In genomic region chr1:177645491-177645890, GRCh38 we compare ENCODE assay signal across 24 cellular contexts.
DNase-seq lines count a peak whose midpoint lies in the region; ATAC-seq and TF ChIP-seq lines count a peak whose summit lies in the region.
"Had no signal": no experiment of that assay in that cellular context is flagged by ENCODE, and none has a peak within 500 bp of the region (broad histone marks: within the 10 kb centered on the region; RNA-seq: fewer than 3 reads in every experiment).

No MANE protein-coding gene starts in this region.

- H3K4me1 Mint-ChIP-seq in neural progenitor cell = peaks cover 33% of the 10 kb centered on the region
- H3K4me1 Mint-ChIP-seq: stimulated activated memory B cell treated with anti-CD40 and anti-IgM and Interleukin-4, amounts not matched to agents 10 μg/mL and 1 μg/mL and 100 μg/mL, for 72 hours had no signal

- H3K9me3 ChIP-seq in BLaER1 = no peaks in the 10 kb centered on the region
- no peaks in the 10 kb centered on the region for H3K9me3 ChIP-seq in neural progenitor cell (ENCODE audit: low read depth)
- H3K9me3 ChIP-seq: mucosa of descending colon, upper lobe of left lung had no signal

- peaks cover 14% of the 10 kb centered on the region for H3K27me3 Mint-ChIP-seq in neural progenitor cell (ENCODE audit: insufficient read depth, low read depth)
- H3K27me3 Mint-ChIP-seq: stimulated activated memory B cell treated with anti-CD40 and anti-IgM and Interleukin-4, amounts not matched to agents 10 μg/mL and 1 μg/mL and 100 μg/mL, for 72 hours had no signal

- H2AFZ ChIP-seq in neural progenitor cell (replicated peaks) = peak overlapping the region; percentile 32

- peak; percentile 3 for DNase-seq in MV-4-11 (lab: John Stamatoyannopoulos, UW)
- no peak for DNase-seq in epithelial cell of proximal tubule (ENCODE audit: low read depth)
- peak; percentile 4 for DNase-seq in neural progenitor cell (ENCODE audit: low spot score)
- DNase-seq in activated CD4-positive, CD25-positive, alpha-beta regulatory T cell (lab: John Stamatoyannopoulos, UW) = no peak
- DNase-seq in left ventricle myocardium superior = no peak
- DNase-seq: activated CD4-positive, alpha-beta T cell treated with anti-CD3 and anti-CD28 coated beads, Interleukin-2, amount 50 U/mL, for 1 hour; activated T-cell treated with anti-CD3 and anti-CD28 coated beads, Interleukin-2, amount 50 U/mL, for 48 hours; brain microvascular endothelial cell; EL; H7; mucosa of descending colon; NCI-H2081; NCI-H446 treated with DMSO at 0.1 percent for 48 hours; NK-92 treated with Interleukin-12 subunit alpha and Interleukin-12 subunit beta, amount 100 ng/mL, for 24 hours; Right ventricle myocardium superior; sigmoid colon; stimulated activated CD4-positive, alpha-beta T cell treated with anti-CD3 and anti-CD28 coated beads, Interleukin-4, amount 100 ng/mL, for 4 hours; upper lobe of left lung had no signal

- peaks cover 21% of the 10 kb centered on the region for H3K4me1 ChIP-seq in BLaER1
- peaks cover 5% of the 10 kb centered on the region for H3K4me1 ChIP-seq in neural progenitor cell
- H3K4me1 ChIP-seq: sigmoid colon, upper lobe of left lung had no signal

- 0 out of 2 replicates have a peak overlapping the region, but pooled peaks have one; percentile 30 for H3K27ac ChIP-seq in BLaER1
- no peak overlapping the region for H3K27ac ChIP-seq in neural progenitor cell
- H3K27ac ChIP-seq: brain microvascular endothelial cell, upper lobe of left lung, VCaP had no signal

- H3K9me3 Mint-ChIP-seq in neural progenitor cell = peaks cover 2% of the 10 kb centered on the region
- H3K9me3 Mint-ChIP-seq: stimulated activated memory B cell treated with anti-CD40 and anti-IgM and Interleukin-4, amounts not matched to agents 10 μg/mL and 1 μg/mL and 100 μg/mL, for 72 hours; T-helper 2 cell treated with Interferon-gamma antibody and Interleukin-4, amounts not matched to agents 5 μg/mL and 100 μg/mL, for 36 hours had no signal

- ATAC-seq in GM18517 (IDR thresholded peaks at IDR 0.05; ENCODE audit: unreplicated experiment) (no peak), left ventricle myocardium superior (no peak)
- ATAC-seq: mucosa of descending colon; stimulated activated memory B cell treated with anti-CD40 and anti-IgM and Interleukin-4, amounts not matched to agents 10 μg/mL and 1 μg/mL and 100 μg/mL, for 72 hours had no signal

- H3K4me2 ChIP-seq in BLaER1 = peak overlapping the region; percentile 73
- H3K4me2 ChIP-seq in neural progenitor cell = no peak overlapping the region

- H3K79me2 ChIP-seq in neural progenitor cell (ENCODE audit: low read depth) = no peaks in the 10 kb centered on the region

- H4K20me1 ChIP-seq in BLaER1 (no peaks in the 10 kb centered on the region), neural progenitor cell (ENCODE audit: low read depth) (no peaks in the 10 kb centered on the region)

- no peaks in the 10 kb centered on the region for H3K36me3 ChIP-seq in BLaER1
- no peaks in the 10 kb centered on the region for H3K36me3 ChIP-seq in neural progenitor cell
- H3K36me3 ChIP-seq: brain microvascular endothelial cell, sigmoid colon, upper lobe of left lung had no signal

- intact Hi-C loops in left ventricle myocardium superior (cut with micrococcal nuclease) = no loop called here

- H3K27me3 ChIP-seq in BLaER1 = no peaks in the 10 kb centered on the region
- H3K27me3 ChIP-seq in neural progenitor cell = no peaks in the 10 kb centered on the region
- H3K27me3 ChIP-seq: brain microvascular endothelial cell, sigmoid colon, upper lobe of left lung had no signal

- no peak for TF ChIP-seq CTCF in epithelial cell of proximal tubule (conservative IDR thresholded peaks at IDR 0.05; ENCODE audit: low read depth, low read length)
- no peak for TF ChIP-seq CTCF in neural progenitor cell (IDR thresholded peaks at IDR 0.05)

- H3K4me3 ChIP-seq in BLaER1 = no peak overlapping the region
- H3K4me3 ChIP-seq in epithelial cell of proximal tubule (ENCODE audit: low read depth, low read length) = peak overlapping the region; percentile 3
- H3K4me3 ChIP-seq in neural progenitor cell = no peak overlapping the region
- H3K4me3 ChIP-seq: lung, mucosa of descending colon, sigmoid colon, upper lobe of left lung had no signal

- H3K4me3 Mint-ChIP-seq in neural progenitor cell = no peak overlapping the region
- H3K4me3 Mint-ChIP-seq: stimulated activated memory B cell treated with anti-CD40 and anti-IgM and Interleukin-4, amounts not matched to agents 10 μg/mL and 1 μg/mL and 100 μg/mL, for 72 hours; T-helper 2 cell treated with Interferon-gamma antibody and Interleukin-4, amounts not matched to agents 5 μg/mL and 100 μg/mL, for 36 hours had no signal

- no peaks in the 10 kb centered on the region for H3F3A ChIP-seq in neural progenitor cell (ENCODE audit: low read depth)

- no peak overlapping the region for H3K27ac Mint-ChIP-seq in neural progenitor cell
- H3K27ac Mint-ChIP-seq: stimulated activated memory B cell treated with anti-CD40 and anti-IgM and Interleukin-4, amounts not matched to agents 10 μg/mL and 1 μg/mL and 100 μg/mL, for 72 hours; T-helper 2 cell treated with Interferon-gamma antibody and Interleukin-4, amounts not matched to agents 5 μg/mL and 100 μg/mL, for 36 hours had no signal

- H3K36me3 Mint-ChIP-seq in neural progenitor cell = no peaks in the 10 kb centered on the region
- H3K36me3 Mint-ChIP-seq: stimulated activated memory B cell treated with anti-CD40 and anti-IgM and Interleukin-4, amounts not matched to agents 10 μg/mL and 1 μg/mL and 100 μg/mL, for 72 hours had no signal

- no peak overlapping the region for H3K9ac ChIP-seq in BLaER1
- no peak overlapping the region for H3K9ac ChIP-seq in neural progenitor cell

Comparison
In these comparisons a context has a peak if more than half of its experiments do, and no peak if none do; other contexts are left out.
1. DNase-seq: peak in MV-4-11 (single experiment) and neural progenitor cell (single experiment); none in epithelial cell of proximal tubule (single experiment), activated CD4-positive, CD25-positive, alpha-beta regulatory T cell (0 of 4) and left ventricle myocardium superior (single experiment).